Comparison of ENCODE assay signal across 22 cellular contexts in genomic region chr12:20440408-20440807, GRCh38.
DNase-seq lines count a peak whose midpoint lies in the region; ATAC-seq and TF ChIP-seq lines count a peak whose summit lies in the region.
"Had no signal": no experiment of that assay in that cellular context is flagged by ENCODE, and none has a peak within 500 bp of the region (broad histone marks: within the 10 kb centered on the region; RNA-seq: fewer than 3 reads in every experiment).

No MANE protein-coding gene starts in this region.

- H3K4me1 ChIP-seq in left ventricle myocardium inferior (peaks cover 97% of the 10 kb centered on the region), subcutaneous abdominal adipose tissue (ENCODE audit: control insufficient read depth in 5 of 5, insufficient read depth in 5 of 5, low read length in 5 of 5) (peaks cover 0 to 38% (median 16%) of the 10 kb centered on the region in 5 donors)
- H3K4me1 ChIP-seq: SJSA1 had no signal

- DNase-seq in SIG-M5 treated with dmso at 0.1 percent for 504 hours (lab: John Stamatoyannopoulos, UW; ENCODE audit: unreplicated experiment) (peak; percentile 13), SIG-M5 (lab: John Stamatoyannopoulos, UW) (no peak), coronary artery (ENCODE audit: low spot score) (no peak), left ventricle myocardium inferior (no peak), anterior cingulate cortex (lab: John Stamatoyannopoulos, UW) (no peak), superior temporal gyrus (ENCODE audit: extremely low spot score) (no peak)
- DNase-seq: 8988T; CD8-positive, alpha-beta memory T cell; GOT3; HCEC 1CT; NCI-H1048; NCI-H1417 treated with DMSO at 0.1 percent for 48 hours; NCI-H187; NCI-H2107; NCI-H446 treated with DMSO at 0.1 percent for 48 hours; NCI-H526 treated with DMSO at 0.1 percent for 48 hours; PC-9; RPMI8226 had no signal

- H3K4me3 ChIP-seq in coronary artery (peak overlapping the region; percentile 25), left ventricle myocardium inferior (no peak overlapping the region), subcutaneous abdominal adipose tissue (ENCODE audit: low read depth in 1 of 5, low read length in 5 of 5) (no peak overlapping the region)
- H3K4me3 ChIP-seq: PC-9, SJSA1 had no signal

- no peaks in the 10 kb centered on the region for H3K27me3 ChIP-seq in left ventricle myocardium inferior (ENCODE audit: low read depth)
- no peaks in the 10 kb centered on the region for H3K27me3 ChIP-seq in subcutaneous abdominal adipose tissue (ENCODE audit: control insufficient read depth in 5 of 5, insufficient read depth in 4 of 5, low read length in 5 of 5)
- H3K27me3 ChIP-seq: SJSA1 had no signal

- intact Hi-C loops in left ventricle myocardium inferior (cut with micrococcal nuclease) = no loop called here

- H3K9me3 ChIP-seq in left ventricle myocardium inferior (replicated peaks) (no peaks in the 10 kb centered on the region), subcutaneous abdominal adipose tissue (ENCODE audit: control insufficient read depth in 5 of 5, low read length in 5 of 5) (no peaks in the 10 kb centered on the region)
- H3K9me3 ChIP-seq: SJSA1 had no signal

- ATAC-seq in HG03095 (IDR thresholded peaks at IDR 0.05; ENCODE audit: unreplicated experiment) = no peak

- no peak for TF ChIP-seq CTCF in coronary artery (IDR thresholded peaks at IDR 0.05)
- TF ChIP-seq CTCF in left ventricle myocardium inferior (IDR thresholded peaks at IDR 0.05; ENCODE audit: borderline replicate concordance) = no peak

- H3K9ac ChIP-seq in subcutaneous abdominal adipose tissue (ENCODE audit: low read length in 5 of 5) = no peak overlapping the region

- H3K27ac ChIP-seq in coronary artery = peak overlapping the region; percentile 58 to 68
- peak overlapping the region; percentile 87 for H3K27ac ChIP-seq in left ventricle myocardium inferior (replicated peaks)
- peak overlapping the region; percentile 1 for H3K27ac ChIP-seq in subcutaneous abdominal adipose tissue (ENCODE audit: low read depth, low read length)
- H3K27ac ChIP-seq: C4-2B, PC-9, SJSA1 had no signal

- no peaks in the 10 kb centered on the region for H3K36me3 ChIP-seq in left ventricle myocardium inferior
- H3K36me3 ChIP-seq in subcutaneous abdominal adipose tissue (ENCODE audit: control insufficient read depth in 5 of 5, insufficient read depth in 5 of 5, low read length in 5 of 5) = no peaks in the 10 kb centered on the region
- H3K36me3 ChIP-seq: SJSA1 had no signal

Comparison
In these comparisons a context has a peak if more than half of its experiments do, and no peak if none do; other contexts are left out.
1. H3K27ac ChIP-seq: peak in every context shown above with its lines; median percentile 87 in left ventricle myocardium inferior; 63 in coronary artery; 1 in subcutaneous abdominal adipose tissue.